In genomic region chr22:18055619-18056160, GRCh38 we compare ENCODE assay signal across 13 cellular contexts. TPM values are rescaled to one million over a fixed set of nuclear protein-coding genes. Genes with fewer than 3 reads are reported as not detected.
DNase-seq lines count a peak whose midpoint lies in the region; ATAC-seq, FAIRE-seq and TF ChIP-seq lines count a peak whose summit lies in the region.
"Had no signal": no experiment of that assay in that cellular context is flagged by ENCODE, and none has a peak within 500 bp of the region (broad histone marks: within the 10 kb centered on the region; RNA-seq: fewer than 3 reads in every experiment).

No MANE protein-coding gene starts in this region.

- H3K9me3 ChIP-seq in AG04450 (ENCODE audit: control insufficient read depth, insufficient read depth, low read length): no peaks in the 10 kb centered on the region
- no peaks in the 10 kb centered on the region for H3K9me3 ChIP-seq in PC-3 (ENCODE audit: low read length)
- H3K9me3 ChIP-seq in esophagus squamous epithelium: no peaks in the 10 kb centered on the region
- no peaks in the 10 kb centered on the region for H3K9me3 ChIP-seq in psoas muscle

- ATAC-seq in PC-3 (no peak), psoas muscle (no peak)

- H3K27ac ChIP-seq in AG04450 (ENCODE audit: low read depth, low read length): peak overlapping the region; percentile 81
- H3K27ac ChIP-seq in PC-3 (ENCODE audit: low read length): peak overlapping the region; percentile 70
- peak overlapping the region; percentile 50 to 87 (median 80) for H3K27ac ChIP-seq in esophagus squamous epithelium
- H3K27ac ChIP-seq in psoas muscle: peak overlapping the region; percentile 84

- no peaks in the 10 kb centered on the region for H3F3A ChIP-seq in PC-3 (ENCODE audit: low read length, unreplicated experiment)

- POLR2A ChIA-PET in AG04450 (lab: Yijun Ruan, JAX) (interaction anchor here (1.3 to 2.2 kb wide), 2 partner anchors 22 to 24 kb away, joined by 3 to 6 read pairs; no protein-coding TSS in a partner anchor), PC-3 (lab: Charles Lee; ENCODE audit: unreplicated experiment) (no interaction called here), HEK293T (lab: Yijun Ruan, JAX) (interaction anchor here (0.7 to 1.3 kb wide), 2 partner anchors 22 to 32 kb away, joined by 4 read pairs; partner anchors contain the start of gene PEX26)

- TF ChIP-seq POLR2A in esophagus squamous epithelium (IDR thresholded peaks at IDR 0.05) (no peak), H54 (IDR thresholded peaks at IDR 0.05; ENCODE audit: low read depth, low read length) (no peak)

- H3K27me3 ChIP-seq in AG04450 (ENCODE audit: control insufficient read depth, insufficient read depth, low read length) (no peaks in the 10 kb centered on the region), PC-3 (ENCODE audit: low read length) (no peaks in the 10 kb centered on the region), esophagus squamous epithelium (no peaks in the 10 kb centered on the region), psoas muscle (ENCODE audit: insufficient read depth in 3 of 3, low read length in 2 of 3) (no peaks in the 10 kb centered on the region)

- H3K4me2 ChIP-seq in PC-3 (ENCODE audit: low read length): peak overlapping the region; percentile 33; the same call in 1 of the 2 replicates

- TF ChIP-seq CTCF in AG04450 (IDR thresholded peaks at IDR 0.05; ENCODE audit: low read depth, low read length) (no peak), PC-3 (conservative IDR thresholded peaks at IDR 0.05; ENCODE audit: low read depth, low read length) (no peak), esophagus squamous epithelium (IDR thresholded peaks at IDR 0.05) (no peak), psoas muscle (IDR thresholded peaks at IDR 0.05) (no peak), mesothelial cell of epicardium (IDR thresholded peaks at IDR 0.05; ENCODE audit: unreplicated experiment) (no peak)

- no peaks in the 10 kb centered on the region for H3K79me2 ChIP-seq in PC-3 (ENCODE audit: low read length)

- no peak overlapping the region for H3K9ac ChIP-seq in PC-3 (ENCODE audit: low read length)

- CTCF ChIA-PET in AG04450 (lab: Charles Lee): interaction anchor here (0.6 to 3.4 kb wide), 2 partner anchors 20 to 22 kb away, joined by 3 to 26 read pairs; no protein-coding TSS in a partner anchor
- CTCF ChIA-PET in PC-3 (lab: Charles Lee): no interaction called here
- CTCF ChIA-PET in HEK293T (lab: Yijun Ruan, JAX): interaction anchor here (1.4 to 2.2 kb wide), 2 partner anchors 20 to 225 kb away, joined by 5 to 8 read pairs; no protein-coding TSS in a partner anchor

- no peaks in the 10 kb centered on the region for H4K20me1 ChIP-seq in PC-3 (ENCODE audit: low read length)

- no TSS peak for BruUV-seq in PC-3 (replicated peaks; lab: Mats Ljungman, UMichigan)

- intact Hi-C loops in PC-3 (cut with micrococcal nuclease) (loop anchor here (5.0 kb wide), 1 partner anchor 33 kb away; the partner anchor contains the start of gene MICAL3), esophagus squamous epithelium (cut with DNase I) (no loop called here), psoas muscle (cut with DNase I) (loop anchor here in 1 of 2 donors (5.0 kb wide), 1 partner anchor 33 kb away; the partner anchor contains the start of gene MICAL3)

- no peak overlapping the region for H3K27ac Mint-ChIP-seq in mesothelial cell of epicardium
- H3K27ac Mint-ChIP-seq: activated naive CD8-positive, alpha-beta T cell treated with anti-CD3 and anti-CD28 coated beads, Interleukin-2, amount 10 ng/mL, durations not matched to agents 7 days and 5 days had no signal

- no peaks in the 10 kb centered on the region for H3K9me2 ChIP-seq in PC-3 (replicated peaks; ENCODE audit: low read length)

- no peaks in the 10 kb centered on the region for H3K27me3 Mint-ChIP-seq in mesothelial cell of epicardium (ENCODE audit: low read depth)
- H3K27me3 Mint-ChIP-seq: activated naive CD8-positive, alpha-beta T cell treated with anti-CD3 and anti-CD28 coated beads, Interleukin-2, amount 10 ng/mL, durations not matched to agents 7 days and 5 days had no signal

- no peaks in the 10 kb centered on the region for H3K9me3 Mint-ChIP-seq in mesothelial cell of epicardium
- H3K9me3 Mint-ChIP-seq: activated naive CD8-positive, alpha-beta T cell treated with anti-CD3 and anti-CD28 coated beads, Interleukin-2, amount 10 ng/mL, durations not matched to agents 7 days and 5 days; CD8-positive, alpha-beta memory T cell had no signal

- no peak overlapping the region for H3K4me3 Mint-ChIP-seq in mesothelial cell of epicardium
- H3K4me3 Mint-ChIP-seq: activated naive CD8-positive, alpha-beta T cell treated with anti-CD3 and anti-CD28 coated beads, Interleukin-2, amount 10 ng/mL, durations not matched to agents 7 days and 5 days; CD8-positive, alpha-beta memory T cell had no signal

- H3K36me3 ChIP-seq in PC-3 (ENCODE audit: low read depth, low read length) (no peaks in the 10 kb centered on the region), esophagus squamous epithelium (no peaks in the 10 kb centered on the region), psoas muscle (ENCODE audit: insufficient read depth in 1 of 2, low read depth in 1 of 2) (no peaks in the 10 kb centered on the region)

- WGBS in esophagus squamous epithelium, 2 donors: 71 to 88% methylated on average over 6 to 7 of the region's 7 CpGs
- 73 to 75% (median 75%) methylated on average over 7 of the region's 7 CpGs for WGBS in psoas muscle, 3 donors

- H3K4me1 Mint-ChIP-seq in mesothelial cell of epicardium: peaks cover 9% of the 10 kb centered on the region

- no peaks in the 10 kb centered on the region for H3K36me3 Mint-ChIP-seq in mesothelial cell of epicardium
- H3K36me3 Mint-ChIP-seq: activated naive CD8-positive, alpha-beta T cell treated with anti-CD3 and anti-CD28 coated beads, Interleukin-2, amount 10 ng/mL, durations not matched to agents 7 days and 5 days; CD8-positive, alpha-beta memory T cell had no signal

- H3K4me3 ChIP-seq in AG04450 (ENCODE audit: low read depth, low read length) (no peak overlapping the region), PC-3 (ENCODE audit: low read length) (no peak overlapping the region), esophagus squamous epithelium (no peak overlapping the region), psoas muscle (no peak overlapping the region)

- peaks cover 33% of the 10 kb centered on the region for H3K4me1 ChIP-seq in PC-3 (ENCODE audit: insufficient read depth, low read length)
- H3K4me1 ChIP-seq in esophagus squamous epithelium: peaks cover 14 to 40% (median 17%) of the 10 kb centered on the region in 3 donors
- H3K4me1 ChIP-seq in psoas muscle: peaks cover 32% of the 10 kb centered on the region

- no peak for FAIRE-seq in H54 (lab: Jason Lieb, UNC)

- 0 out of 2 replicates have a peak overlapping the region, but pooled peaks have one; percentile 41 for H2AFZ ChIP-seq in PC-3 (ENCODE audit: low read length)

- DNase-seq in AG04450 (ENCODE audit: low read depth, low spot score) (no peak), PC-3 (no peak), esophagus squamous epithelium (lab: John Stamatoyannopoulos, UW) (no peak), psoas muscle (no peak), Ammon's horn (ENCODE audit: low spot score) (no peak), HEK293T (ENCODE audit: extremely low spot score) (no peak), mesothelial cell of epicardium (ENCODE audit: low spot score in 2 of 2, unreplicated experiment in 2 of 2) (no peak), H54 (ENCODE audit: insufficient read length, low spot score) (no peak)
- DNase-seq: activated CD4-positive, alpha-beta T cell treated with anti-CD3 and anti-CD28 coated beads, Interleukin-2, amount 50 U/mL, for 1 hour; activated naive CD8-positive, alpha-beta T cell treated with anti-CD3 and anti-CD28 coated beads, Interleukin-2, amount 10 ng/mL, durations not matched to agents 7 days and 5 days; CD8-positive, alpha-beta memory T cell; NCI-H2107 had no signal

TF ChIP-seq in HEK293T, 16 proteins besides CTCF, POLR2A, EP300 and RAD21:
- TF ChIP-seq CTBP1 (IDR thresholded peaks at IDR 0.05; ENCODE audit: borderline replicate concordance): no peak
- TF ChIP-seq HDGF (IDR thresholded peaks at IDR 0.05; ENCODE audit: borderline replicate concordance): no peak
- no peak for TF ChIP-seq ARNT (IDR thresholded peaks at IDR 0.05)
- no peak for TF ChIP-seq BHLHE40 (IDR thresholded peaks at IDR 0.05; ENCODE audit: borderline replicate concordance)
- no peak for TF ChIP-seq L3MBTL2 (conservative IDR thresholded peaks at IDR 0.05)
- no peak for TF ChIP-seq FOXM1 (IDR thresholded peaks at IDR 0.05; ENCODE audit: borderline replicate concordance)

RNA-seq across cellular contexts. Expression of gene PEX26, which starts 22.1 kb away (rescaled TPM):
- polyA plus RNA-seq in AG04450 (2011; rRNA removed): 20.8 and 24.8 TPM in 2 replicates
- 27.3 and 35.8 TPM in 2 replicates for polyA minus RNA-seq in AG04450 (2011; rRNA and poly(A)+ RNA removed)
- total RNA-seq in PC-3 (2014; rRNA removed): 30.6 and 51.3 TPM in 2 replicates
- total RNA-seq in esophagus squamous epithelium: 10 to 100 TPM; 17.2 to 32.3 (median 22.9) TPM
- total RNA-seq in psoas muscle: 10 to 100 TPM; 17.6 to 23.4 (median 19.8) TPM
- polyA plus RNA-seq in psoas muscle: 10 to 100 TPM; 11.2 to 19.0 (median 15.2) TPM
- 38.0 to 39.0 TPM (median 38.3 TPM) in 3 replicates for total RNA-seq in mesothelial cell of epicardium

RNA-seq across cellular contexts. Expression of gene MICAL3, which starts 31.3 kb away (rescaled TPM):
- 17.8 and 18.5 TPM in 2 replicates for polyA plus RNA-seq in AG04450 (2011; rRNA removed)
- polyA minus RNA-seq in AG04450 (2011; rRNA and poly(A)+ RNA removed): 29.1 and 40.9 TPM in 2 replicates
- 23.7 and 27.8 TPM in 2 replicates for total RNA-seq in PC-3 (2014; rRNA removed)
- 10 to 100 TPM; 11.2 to 30.9 (median 15.9) TPM for total RNA-seq in esophagus squamous epithelium
- 10 to 100 TPM; 15.5 to 38.3 (median 27.1) TPM for total RNA-seq in psoas muscle
- polyA plus RNA-seq in psoas muscle: 1 to 10 TPM; 2.1 to 6.9 (median 3.5) TPM
- 94.2 to 103 TPM (median 95.0 TPM) in 3 replicates for total RNA-seq in mesothelial cell of epicardium

RNA-seq across cellular contexts. Expression of gene TUBA8, which starts 54.9 kb away (rescaled TPM):
- polyA plus RNA-seq in AG04450 (2011; rRNA removed): 2.7 and 3.0 TPM in 2 replicates
- polyA minus RNA-seq in AG04450 (2011; rRNA and poly(A)+ RNA removed): 2.7 and 3.5 TPM in 2 replicates
- total RNA-seq in PC-3 (2014; rRNA removed): 1.6 and 1.9 TPM in 2 replicates
- 1 to 10 TPM in 1 of 4 donors, under 1 TPM in 1, not detected in 2; 0.57 to 2.1 TPM for total RNA-seq in esophagus squamous epithelium
- total RNA-seq in psoas muscle: 100 to 1,000 TPM in 3 of 4 donors, 10 to 100 TPM in 1; 80.2 to 150 (median 118) TPM
- polyA plus RNA-seq in psoas muscle: 100 to 1,000 TPM in 2 of 3 donors, 10 to 100 TPM in 1; 38.8 to 142 (median 115) TPM
- 2.4 to 2.9 TPM (median 2.5 TPM) in 3 replicates for total RNA-seq in mesothelial cell of epicardium
- total RNA-seq: epithelial cell of proximal tubule had no signal

Comparison
In these comparisons a context has a peak if more than half of its experiments do, and no peak if none do; other contexts are left out.
1. RNA of gene TUBA8, which starts 54.9 kb away (total RNA-seq): 80.2 to 150 TPM in psoas muscle; 2.4 to 2.9 TPM in mesothelial cell of epicardium, 1.6 to 1.9 TPM in PC-3 and 0.57 to 2.1 TPM in esophagus squamous epithelium; every median in the first group is over 10 times any median in the second.
2. Peak in every context shown above with its lines, with median percentiles within 50 percentile points of each other: H3K27ac ChIP-seq.